22 cellular contexts compared by ENCODE assay signal in the genomic region with DNA sequence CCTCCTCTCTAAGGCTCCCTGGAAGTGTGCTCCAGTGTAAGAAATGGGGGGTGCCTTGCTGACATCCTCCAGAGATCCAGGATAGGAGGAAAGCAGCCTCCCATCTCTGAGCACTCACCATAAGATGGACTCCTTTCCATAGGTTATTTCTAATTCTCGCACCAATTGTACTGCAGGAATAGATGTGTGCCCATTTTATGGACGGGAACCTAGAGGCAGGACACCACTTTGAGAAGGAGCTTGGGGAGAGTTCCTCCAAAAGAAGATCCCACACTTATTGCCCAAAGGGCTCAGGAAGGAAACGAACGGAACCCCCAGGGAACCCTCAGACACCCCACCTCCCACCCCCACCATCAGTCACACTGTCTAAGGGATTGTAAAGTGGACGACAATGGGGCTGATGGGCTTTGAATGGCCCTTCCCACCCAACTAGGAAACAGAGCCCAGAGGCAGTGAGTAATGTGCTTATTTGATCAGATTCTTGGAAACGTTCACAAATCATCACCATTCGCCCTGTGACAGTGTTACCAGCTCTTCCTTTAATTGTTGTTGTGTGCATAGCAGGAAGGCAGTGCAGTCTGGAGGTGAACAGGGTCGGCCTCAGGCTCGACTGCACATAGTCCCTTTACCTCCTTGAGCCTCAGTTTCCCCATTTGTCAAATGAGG. TPM values are rescaled to one million over a fixed set of nuclear protein-coding genes. Genes with fewer than 3 reads are reported as not detected.
A peak's percentile ranks its signal among the peaks of the same experiment; 100 is the strongest.
DNase-seq lines count a peak whose midpoint lies in the region; ATAC-seq and TF ChIP-seq lines count a peak whose summit lies in the region.
"Had no signal": no experiment of that assay in that cellular context is flagged by ENCODE, and none has a peak within 500 bp of the region (broad histone marks: within the 10 kb centered on the region; RNA-seq: fewer than 3 reads in every experiment).

No MANE protein-coding gene starts in this region.

- no peak overlapping the region for H2BK5ac ChIP-seq in IMR-90 (ENCODE audit: low read depth, low read length, poor library complexity, severe bottlenecking)

- no peaks in the 10 kb centered on the region for H3K9me3 ChIP-seq in IMR-90 (ENCODE audit: control insufficient read depth, insufficient read depth, low read length)
- H3K9me3 ChIP-seq in hepatocyte (ENCODE audit: low read depth), result no peaks in the 10 kb centered on the region
- no peaks in the 10 kb centered on the region for H3K9me3 ChIP-seq in smooth muscle cell (replicated peaks; ENCODE audit: low read depth)
- H3K9me3 ChIP-seq in adrenal gland (replicated peaks in 1 of 3), result no peaks in the 10 kb centered on the region

- H3K27me3 ChIP-seq in IMR-90 (ENCODE audit: control insufficient read depth, insufficient read depth, low read length) (no peaks in the 10 kb centered on the region), hepatocyte (peaks cover 9% of the 10 kb centered on the region), smooth muscle cell (ENCODE audit: low read depth) (peaks cover 45% of the 10 kb centered on the region), adrenal gland (no peaks in the 10 kb centered on the region)
- H3K27me3 ChIP-seq: cardiac muscle cell had no signal

- ATAC-seq in IMR-90 (ENCODE audit: low read depth) (no peak), HG02571 (IDR thresholded peaks at IDR 0.05; ENCODE audit: unreplicated experiment) (no peak)
- ATAC-seq: activated naive CD4-positive, alpha-beta T cell treated with anti-CD3 and anti-CD28 coated beads, Interleukin-2, amount 50 U/mL, for 72 hours; natural killer cell; PC-3 had no signal

- POLR2A ChIA-PET in IMR-90 (lab: Charles Lee; ENCODE audit: unreplicated experiment), result no interaction called here

- no peaks in the 10 kb centered on the region for H3K79me1 ChIP-seq in IMR-90 (ENCODE audit: low read depth in 1 of 2, low read length in 2 of 2)

- H3K9me2 ChIP-seq in hepatocyte (replicated peaks; ENCODE audit: insufficient read depth), result no peaks in the 10 kb centered on the region

- peak overlapping the region; percentile 45 for H3K4ac ChIP-seq in IMR-90 (ENCODE audit: low read depth, low read length)

- H3K4me2 ChIP-seq in IMR-90 (ENCODE audit: low read depth, low read length) (peak overlapping the region; percentile 18; the same call in 1 of the 2 replicates), hepatocyte (peak overlapping the region; percentile 40), smooth muscle cell (peak overlapping the region; percentile 48)

- H3K4me3 ChIP-seq in IMR-90 (ENCODE audit: insufficient read depth, low read depth, low read length) (no peak overlapping the region), hepatocyte (no peak overlapping the region), smooth muscle cell (no peak overlapping the region), adrenal gland (no peak overlapping the region)
- H3K4me3 ChIP-seq: cardiac muscle cell, lung had no signal

- H3K36me3 ChIP-seq in IMR-90 (ENCODE audit: control insufficient read depth, insufficient read depth, low read length), result no peaks in the 10 kb centered on the region
- H3K36me3 ChIP-seq in hepatocyte (replicated peaks; ENCODE audit: insufficient read depth, low read depth), result no peaks in the 10 kb centered on the region
- H3K36me3 ChIP-seq in smooth muscle cell (ENCODE audit: low read depth), result no peaks in the 10 kb centered on the region
- H3K36me3 ChIP-seq in adrenal gland (replicated peaks in 1 of 2), result no peaks in the 10 kb centered on the region
- H3K36me3 ChIP-seq: cardiac muscle cell had no signal

- in situ Hi-C loops in IMR-90 (cut with MboI; ENCODE audit: low sequenced_read_pairs), result loop anchor here (10.0 kb wide), 2 partner anchors 405 to 1055 kb away; no protein-coding TSS in a partner anchor

- no TSS peak for BruUV-seq in IMR-90 (replicated peaks; lab: Mats Ljungman, UMichigan)

- intact Hi-C loops in IMR-90 (cut with micrococcal nuclease), result loop anchor here (10.0 kb wide), 2 partner anchors 195 to 275 kb away; no protein-coding TSS in a partner anchor
- intact Hi-C loops in adrenal gland (cut with DNase I), result no loop called here

- H3K4me1 ChIP-seq in IMR-90 (ENCODE audit: control insufficient read depth, insufficient read depth, low read length) (peaks cover 15% of the 10 kb centered on the region), hepatocyte (ENCODE audit: insufficient read depth) (peaks cover 6% of the 10 kb centered on the region), smooth muscle cell (ENCODE audit: low read depth) (peaks cover 9% of the 10 kb centered on the region), adrenal gland (replicated peaks in 1 of 2) (no peaks in the 10 kb centered on the region)

- DNase-seq in IMR-90 (no peak), dermis blood vessel endothelial cell (peak; percentile 84), hepatocyte (ENCODE audit: low spot score) (no peak), smooth muscle cell (lab: John Stamatoyannopoulos, UW; ENCODE audit: unreplicated experiment) (no peak), adrenal gland (no peak), occipital lobe (lab: John Stamatoyannopoulos, UW) (no peak), NCI-H1105 (lab: John Stamatoyannopoulos, UW) (no peak)
- DNase-seq: activated CD4-positive, alpha-beta T cell treated with anti-CD3 and anti-CD28 coated beads, Interleukin-2, amount 10 ng/mL, durations not matched to agents 7 days and 5 days; activated T-cell treated with anti-CD3 and anti-CD28 coated beads, Interleukin-2, amount 50 U/mL, for 1 hour; Calu3; effector CD8-positive, alpha-beta T cell; foreskin melanocyte; GF-D8; natural killer cell; NCI-H2081 treated with DMSO at 0.1 percent for 48 hours; NCI-H526 treated with DMSO at 0.1 percent for 48 hours; retina had no signal

- no peak for TF ChIP-seq CTCF in IMR-90 (conservative IDR thresholded peaks at IDR 0.05; ENCODE audit: low read depth, low read length)
- TF ChIP-seq CTCF in hepatocyte (IDR thresholded peaks at IDR 0.05; ENCODE audit: poor library complexity), result no peak
- no peak for TF ChIP-seq CTCF in smooth muscle cell (IDR thresholded peaks at IDR 0.05; ENCODE audit: borderline replicate concordance, insufficient read depth, poor library complexity, severe bottlenecking)
- no peak for TF ChIP-seq CTCF in adrenal gland (IDR thresholded peaks at IDR 0.05)

- CTCF ChIA-PET in IMR-90 (lab: Yijun Ruan, JAX), result interaction anchor here (0.5 kb wide), 1 partner anchor 1036 kb away, joined by 3 read pairs; no protein-coding TSS in a partner anchor

- H2BK15ac ChIP-seq in IMR-90 (ENCODE audit: low read depth, low read length), result peak overlapping the region; percentile 39; the same call in 1 of the 3 replicates

- H4K91ac ChIP-seq in IMR-90 (ENCODE audit: insufficient read depth, low read depth, low read length), result peak overlapping the region; percentile 26; the same call in 1 of the 2 replicates

- TF ChIP-seq RAD21 in IMR-90 (IDR thresholded peaks at IDR 0.05; ENCODE audit: low read length), result no peak

- H4K5ac ChIP-seq in IMR-90 (ENCODE audit: low read depth, low read length), result peak overlapping the region; percentile 34

- peak overlapping the region; percentile 51 for H3K23ac ChIP-seq in IMR-90 (ENCODE audit: low read depth, low read length)

- H2BK20ac ChIP-seq in IMR-90 (ENCODE audit: low read depth, low read length), result peak overlapping the region; percentile 67; the same call in 1 of the 2 replicates

- H3K14ac ChIP-seq in IMR-90 (replicated peaks; ENCODE audit: low read depth, low read length), result peak overlapping the region; percentile 33

- H2AK9ac ChIP-seq in IMR-90 (replicated peaks; ENCODE audit: low read depth, low read length, poor library complexity), result no peak overlapping the region

- no peak overlapping the region for H3K56ac ChIP-seq in IMR-90 (ENCODE audit: extremely low read depth, insufficient read depth, low read length)

- H3K9me1 ChIP-seq in IMR-90 (ENCODE audit: insufficient read depth, low read length), result 0 out of 2 replicates have a peak, but pooled peaks cover 3% of the 10 kb centered on the region

- H3K9ac ChIP-seq in IMR-90 (ENCODE audit: low read depth, low read length) (no peak overlapping the region), smooth muscle cell (ENCODE audit: low read depth) (no peak overlapping the region)

- peak overlapping the region; percentile 66 for H3K18ac ChIP-seq in IMR-90 (ENCODE audit: low read depth, low read length)

- dilution Hi-C loops in IMR-90 (cut with HindIII; ENCODE audit: low sequenced_read_pairs, unreplicated experiment), result no loop called here

- H3K79me2 ChIP-seq in hepatocyte (no peaks in the 10 kb centered on the region), smooth muscle cell (ENCODE audit: low read depth) (no peaks in the 10 kb centered on the region)

- no CpG with 5 or more reads among the region's 9 CpGs for WGBS in IMR-90 (ENCODE audit: extremely low coverage in 2 of 2, insufficient read length in 1 of 2), 2 experiments
- 61% methylated on average over 8 of the region's 9 CpGs for WGBS in hepatocyte (ENCODE audit: low lambda C conversion rate, missing lambda C conversion rate)
- 64% methylated on average over 9 of the region's 9 CpGs for WGBS in smooth muscle cell (ENCODE audit: low lambda C conversion rate)
- 49 to 69% (median 61%) methylated on average over 8 to 9 of the region's 9 CpGs for WGBS in adrenal gland, 4 donors

- no peaks in the 10 kb centered on the region for H4K20me1 ChIP-seq in IMR-90 (ENCODE audit: insufficient read depth, low read length)
- no peaks in the 10 kb centered on the region for H4K20me1 ChIP-seq in hepatocyte (ENCODE audit: insufficient read depth, poor library complexity, severe bottlenecking)
- H4K20me1 ChIP-seq in smooth muscle cell (ENCODE audit: low read depth), result no peaks in the 10 kb centered on the region

- H3F3A ChIP-seq in smooth muscle cell (ENCODE audit: low read depth), result no peaks in the 10 kb centered on the region

- peak overlapping the region; percentile 54 to 64; a peak in 2 of 4 replicates for H4K8ac ChIP-seq in IMR-90 (ENCODE audit: low read depth in 2 of 2, low read length in 2 of 2)

- no peak for TF ChIP-seq POLR2A in IMR-90 (IDR thresholded peaks at IDR 0.05; ENCODE audit: low read depth, low read length)
- TF ChIP-seq POLR2A in adrenal gland (IDR thresholded peaks at IDR 0.05), result no peak

- peak overlapping the region; percentile 5 for H2AFZ ChIP-seq in IMR-90 (replicated peaks; ENCODE audit: low read length, poor library complexity)
- H2AFZ ChIP-seq in hepatocyte, result no peak overlapping the region
- H2AFZ ChIP-seq in smooth muscle cell (ENCODE audit: low read depth), result no peak overlapping the region

- peak overlapping the region; percentile 37; the same call in 1 of the 2 replicates for H2AK5ac ChIP-seq in IMR-90 (ENCODE audit: low read depth, low read length)

- H3K27ac ChIP-seq in IMR-90 (ENCODE audit: insufficient read depth, low read length) (peak overlapping the region; percentile 45; the same call in 1 of the 2 replicates), hepatocyte (no peak overlapping the region), smooth muscle cell (ENCODE audit: low read depth) (no peak overlapping the region), adrenal gland (peak overlapping the region in 1 of 5 donors; percentile 61)
- H3K27ac ChIP-seq: cardiac muscle cell had no signal

- peak overlapping the region; percentile 65 for H2BK120ac ChIP-seq in IMR-90 (ENCODE audit: low read depth, low read length)

RNA-seq across cellular contexts. Expression of a gene that starts 8.3 kb away (rescaled TPM):
- total RNA-seq in IMR-90 (2012; rRNA removed) (0.28 and 0.36 TPM in 2 replicates), dermis blood vessel endothelial cell (0.34 and 0.47 TPM in 2 replicates), hepatocyte (3.2 and 4.4 TPM in 2 replicates), smooth muscle cell (3.3 and 4.3 TPM in 2 replicates), adrenal gland (1 to 10 TPM in 6 of 8 donors, under 1 TPM in 2; 0.84 to 2.7 (median 1.7) TPM), occipital lobe (24.8 TPM)
- polyA plus RNA-seq in IMR-90 (2012; rRNA removed) (1.3 and 1.9 TPM in 2 replicates), hepatocyte (2.3 and 2.6 TPM in 2 replicates), smooth muscle cell (0.98 and 1.4 TPM in 2 replicates), adrenal gland (1 to 10 TPM in 1 of 3 donors, under 1 TPM in 2; 0.64 to 1.2 (median 0.88) TPM)
- 0.51 and 3.8 TPM in 2 replicates for polyA plus RNA-seq in IMR-90 (2012; cell fraction: cytosol; rRNA removed)
- 1.5 and 2.2 TPM in 2 replicates for polyA plus RNA-seq in IMR-90 (2012; cell fraction: nucleus; rRNA removed; ENCODE audit: low replicate concordance)
